ENCODE assay signal across 1 cellular context in genomic region chr1:119622694-119623515, GRCh38.
TF ChIP-seq lines count a peak whose summit lies in the region.

No MANE protein-coding gene starts in this region.

TF ChIP-seq in PFSK-1, 5 proteins besides CTCF, POLR2A, EP300 and RAD21 (continued from another document):
- no peak for TF ChIP-seq REST (IDR thresholded peaks at IDR 0.05; ENCODE audit: insufficient read depth in 1 of 2, low read depth in 2 of 2, low read length in 2 of 2)
